Comparison of ENCODE assay signal across 7 cellular contexts in genomic region chr3:120203016-120203415, GRCh38.
DNase-seq lines count a peak whose midpoint lies in the region; ATAC-seq and TF ChIP-seq lines count a peak whose summit lies in the region.

No MANE protein-coding gene starts in this region.

- H3K4me3 ChIP-seq in SK-N-MC (peak overlapping the region; percentile 36), right atrium auricular region (no peak overlapping the region), Caco-2 (ENCODE audit: low read depth, low read length) (no peak overlapping the region)

- no peak overlapping the region for H4K8ac ChIP-seq in H9 (replicated peaks; ENCODE audit: insufficient read length, low read depth, low read length)

- no peak overlapping the region for H3K18ac ChIP-seq in H9 (ENCODE audit: insufficient read length, low read depth, low read length)

- H4K5ac ChIP-seq in H9 (ENCODE audit: insufficient read length, low read depth, low read length), result no peak overlapping the region

- H3K36me3 Mint-ChIP-seq in H9 (ENCODE audit: insufficient read depth in 1 of 3, low read depth in 3 of 3) (no peaks in the 10 kb centered on the region), Caco-2 (ENCODE audit: insufficient read depth, unreplicated experiment) (no peaks in the 10 kb centered on the region)

- DNase-seq in HT1080 (ENCODE audit: low read depth) (peak; percentile 67), SK-N-MC (ENCODE audit: low read depth, low spot score) (peak; percentile 70), right atrium auricular region (ENCODE audit: low spot score) (peak; percentile 67), stromal cell of bone marrow (ENCODE audit: low read depth) (peak; percentile 85), H9 (no peak), Caco-2 (no peak)

- no CpG with 5 or more reads among the region's 2 CpGs for WGBS in H9 (ENCODE audit: extremely low coverage, insufficient read length, low lambda C conversion rate)

- H3K4me1 ChIP-seq in right atrium auricular region (peaks cover 0 to 18% of the 10 kb centered on the region in 2 donors), H9 (ENCODE audit: insufficient read depth, low read length) (no peaks in the 10 kb centered on the region; the same call in 1 of the 2 replicates), Caco-2 (no peaks in the 10 kb centered on the region)

- H3K4me1 Mint-ChIP-seq in H9 (peaks cover 2 to 5% of the 10 kb centered on the region in 2 experiments; a peak in 3 of 4 replicates), Caco-2 (ENCODE audit: low read depth, unreplicated experiment) (no peaks in the 10 kb centered on the region)

- H3K9me3 ChIP-seq in SK-N-MC (ENCODE audit: low read depth, low read length) (no peaks in the 10 kb centered on the region), right atrium auricular region (no peaks in the 10 kb centered on the region), H9 (ENCODE audit: control insufficient read depth, low read depth, low read length) (no peaks in the 10 kb centered on the region), Caco-2 (no peaks in the 10 kb centered on the region)

- no peak overlapping the region for H3K4ac ChIP-seq in H9 (ENCODE audit: low read depth, low read length)

- CTCF ChIA-PET in Caco-2 (lab: Charles Lee), result no interaction called here

- no peak overlapping the region for H2BK15ac ChIP-seq in H9 (ENCODE audit: low read depth, low read length)

- no peak for ATAC-seq in HG03520 (IDR thresholded peaks at IDR 0.05; ENCODE audit: unreplicated experiment)

- H3K9me3 Mint-ChIP-seq in H9 (no peaks in the 10 kb centered on the region), Caco-2 (ENCODE audit: unreplicated experiment) (no peaks in the 10 kb centered on the region)

- H3T11ph ChIP-seq in H9 (ENCODE audit: low read length), result no peak overlapping the region

- H3K4me2 ChIP-seq in H9 (ENCODE audit: insufficient read depth, insufficient read length, low read length), result no peak overlapping the region

- H3K36me3 ChIP-seq in SK-N-MC (ENCODE audit: insufficient read depth, low read length) (no peaks in the 10 kb centered on the region), right atrium auricular region (no peaks in the 10 kb centered on the region), Caco-2 (ENCODE audit: control insufficient read depth, insufficient read depth, low read length) (no peaks in the 10 kb centered on the region)

- H3K27me3 ChIP-seq in right atrium auricular region (no peaks in the 10 kb centered on the region), H9 (ENCODE audit: insufficient read depth, low read length) (no peaks in the 10 kb centered on the region), Caco-2 (replicated peaks; ENCODE audit: control insufficient read depth, insufficient read depth, low read length) (no peaks in the 10 kb centered on the region)

- H3K4me3 Mint-ChIP-seq in H9 (no peak overlapping the region), Caco-2 (ENCODE audit: unreplicated experiment) (no peak overlapping the region)

- no peak overlapping the region for H3K14ac ChIP-seq in H9 (ENCODE audit: insufficient read depth, low read length)

- no peaks in the 10 kb centered on the region for H4K20me1 ChIP-seq in H9 (ENCODE audit: control insufficient read depth, insufficient read depth, insufficient read length)

- no TSS peak for BruUV-seq in Caco-2 (replicated peaks; lab: Mats Ljungman, UMichigan)

- H2BK12ac ChIP-seq in H9 (ENCODE audit: insufficient read length, low read depth, low read length), result no peak overlapping the region

- H4K91ac ChIP-seq in H9 (ENCODE audit: insufficient read length, low read depth, low read length), result no peak overlapping the region

- H3K27ac ChIP-seq in SK-N-MC (peak overlapping the region; percentile 29; the same call in 1 of the 2 replicates), right atrium auricular region (peak overlapping the region in 1 of 2 donors; percentile 25), H9 (ENCODE audit: insufficient read length, low read depth, low read length) (no peak overlapping the region)

- H3K27me3 Mint-ChIP-seq in H9 (ENCODE audit: low read depth), result no peaks in the 10 kb centered on the region
- H3K27me3 Mint-ChIP-seq in Caco-2 (ENCODE audit: insufficient read depth, unreplicated experiment), result no peaks in the 10 kb centered on the region

- H3K9ac ChIP-seq in SK-N-MC (ENCODE audit: insufficient read length), result no peak overlapping the region
- H3K9ac ChIP-seq in H9 (ENCODE audit: extremely low read depth, insufficient read length, low read length), result no peak overlapping the region

- H2AFZ ChIP-seq in H9 (ENCODE audit: low read length), result no peak overlapping the region

- no peaks in the 10 kb centered on the region for H3K23me2 ChIP-seq in H9 (ENCODE audit: insufficient read length, low read depth, low read length, poor library complexity, severe bottlenecking)

- no peak overlapping the region for H3K56ac ChIP-seq in H9 (ENCODE audit: insufficient read length, low read depth, low read length)

- no peak overlapping the region for H2BK20ac ChIP-seq in H9 (ENCODE audit: low read depth, low read length, poor library complexity, severe bottlenecking)

- no peak overlapping the region for H2AK5ac ChIP-seq in H9 (ENCODE audit: insufficient read length, low read length)

- H3K79me2 ChIP-seq in H9 (ENCODE audit: insufficient read depth, low read length), result no peaks in the 10 kb centered on the region

- TF ChIP-seq CTCF in right atrium auricular region (IDR thresholded peaks at IDR 0.05), result no peak
- no peak for TF ChIP-seq CTCF in H9 (conservative IDR thresholded peaks at IDR 0.05)
- no peak for TF ChIP-seq CTCF in Caco-2 (IDR thresholded peaks at IDR 0.05; ENCODE audit: insufficient read depth in 1 of 2, low read depth in 1 of 2, low read length in 1 of 2, severe bottlenecking in 1 of 2, unreplicated experiment in 1 of 2)

- H2BK120ac ChIP-seq in H9 (ENCODE audit: low read depth, low read length, poor library complexity, severe bottlenecking), result no peak overlapping the region

- H2BK5ac ChIP-seq in H9 (ENCODE audit: insufficient read length, low read length), result no peak overlapping the region

- intact Hi-C loops in Caco-2 (cut with micrococcal nuclease; ENCODE audit: unreplicated experiment), result no loop called here

- POLR2A ChIA-PET in Caco-2 (lab: Charles Lee), result no interaction called here

- no peaks in the 10 kb centered on the region for H3K79me1 ChIP-seq in H9 (ENCODE audit: insufficient read depth, low read depth, low read length, poor library complexity, severe bottlenecking)

- H3K23ac ChIP-seq in H9 (ENCODE audit: insufficient read length, low read depth, low read length), result no peak overlapping the region

- no peak overlapping the region for H3K27ac Mint-ChIP-seq in H9
- H3K27ac Mint-ChIP-seq in Caco-2 (ENCODE audit: unreplicated experiment), result no peak overlapping the region

Comparison
In these comparisons a context has a peak if more than half of its experiments do, and no peak if none do; other contexts are left out.
1. DNase-seq: peak in HT1080 (single experiment), SK-N-MC (single experiment), right atrium auricular region (single experiment) and stromal cell of bone marrow (single experiment); none in H9 (single experiment) and Caco-2 (0 of 2).